Comparison of ENCODE assay signal across 24 cellular contexts in genomic region chr3:109411547-109411946, GRCh38.
"Had no signal": no experiment of that assay in that cellular context is flagged by ENCODE, and none has a peak within 500 bp of the region (broad histone marks: within the 10 kb centered on the region; RNA-seq: fewer than 3 reads in every experiment).

No MANE protein-coding gene starts in this region.

- DNase-seq: dermis blood vessel endothelial cell; dorsolateral prefrontal cortex; effector CD4-positive, alpha-beta T cell; effector memory CD4-positive, alpha-beta T cell; foreskin melanocyte; gastrocnemius medialis; glutamatergic neuron; head of caudate nucleus; heart right ventricle; hippocampal formation; left cardiac atrium; left lung; left ventricle myocardium superior; lower lobe of right lung; mesenchymal stem cell; mucosa of descending colon; naive B cell had no signal

- H3K27ac Mint-ChIP-seq: mesothelial cell of epicardium, naive B cell had no signal

- H3K4me1 ChIP-seq: esophagus muscularis mucosa, gastrocnemius medialis, heart right ventricle, left lung, lower lobe of right lung had no signal

- H3K27ac ChIP-seq: coronary artery, dorsolateral prefrontal cortex, esophagus muscularis mucosa, gastrocnemius medialis, heart right ventricle, left lung, lower lobe of right lung had no signal

- H3K4me3 Mint-ChIP-seq: mesothelial cell of epicardium, naive B cell had no signal

- H3K4me1 Mint-ChIP-seq: mesothelial cell of epicardium, naive B cell had no signal

- H3K27me3 ChIP-seq: dorsolateral prefrontal cortex, esophagus muscularis mucosa, gastrocnemius medialis, heart right ventricle, left lung had no signal

- FAIRE-seq: colon, endothelial cell of umbilical vein, islet of Langerhans, keratinocyte had no signal

- H3K27me3 Mint-ChIP-seq: naive B cell had no signal

- H3K36me3 Mint-ChIP-seq: mesothelial cell of epicardium, naive B cell had no signal

- ATAC-seq: gastrocnemius medialis, heart right ventricle, left cardiac atrium, left lung, left ventricle myocardium superior, lower lobe of right lung, mucosa of descending colon had no signal
